In genomic region chr1:238999944-239000343, GRCh38 we compare ENCODE assay signal across 29 cellular contexts.
"Had no signal": no experiment of that assay in that cellular context is flagged by ENCODE, and none has a peak within 500 bp of the region (broad histone marks: within the 10 kb centered on the region; RNA-seq: fewer than 3 reads in every experiment).

No MANE protein-coding gene starts in this region.

- H3K27me3 ChIP-seq: hepatocyte, left lung, ovary, suprapubic skin, tibial artery, upper lobe of right lung had no signal

- H3K36me3 ChIP-seq: left lung, lower lobe of right lung, ovary, prostate gland, suprapubic skin, thoracic aorta, tibial artery, upper lobe of right lung had no signal

- H2AFZ ChIP-seq: hepatocyte had no signal

- H3K27ac ChIP-seq: hepatocyte, left lung, lower lobe of right lung, ovary, prostate gland, skin epidermis, suprapubic skin, thoracic aorta, tibial artery, upper lobe of right lung had no signal

- H3K4me2 ChIP-seq: hepatocyte had no signal

- ATAC-seq: left cardiac atrium; left lung; lower lobe of right lung; natural killer cell; right cardiac atrium; sciatic nerve; stimulated activated naive B cell treated with anti-CD40 and anti-IgM and Interleukin-4, amounts not matched to agents 10 μg/mL and 1 μg/mL and 100 μg/mL, for 72 hours; upper lobe of right lung had no signal

- H3K4me3 Mint-ChIP-seq: naive B cell; natural killer cell; stimulated activated naive B cell treated with anti-CD40 and anti-IgM and Interleukin-4, amounts not matched to agents 10 μg/mL and 1 μg/mL and 100 μg/mL, for 72 hours; stimulated activated naive CD8-positive, alpha-beta T cell treated with anti-CD3 and anti-CD28 coated beads, Interleukin-15, Interleukin-2, amounts not matched to agents 100 ng/mL and 50 ng/mL, for 24 hours had no signal

- H3K79me2 ChIP-seq: hepatocyte had no signal

- H3K4me1 ChIP-seq: left lung, lower lobe of right lung, prostate gland, suprapubic skin, tibial artery, upper lobe of right lung had no signal

- H3K4me3 ChIP-seq: hepatocyte, left lung, lower lobe of right lung, ovary, prostate gland, skin epidermis, suprapubic skin, thoracic aorta, tibial artery, upper lobe of right lung had no signal

- H3K27me3 Mint-ChIP-seq: naive B cell; stimulated activated naive B cell treated with anti-CD40 and anti-IgM and Interleukin-4, amounts not matched to agents 10 μg/mL and 1 μg/mL and 100 μg/mL, for 72 hours; stimulated activated naive CD8-positive, alpha-beta T cell treated with anti-CD3 and anti-CD28 coated beads, Interleukin-15, Interleukin-2, amounts not matched to agents 100 ng/mL and 50 ng/mL, for 24 hours had no signal

- H3K9me3 ChIP-seq: left lung, lower lobe of right lung, ovary, prostate gland, suprapubic skin, thoracic aorta, tibial artery, upper lobe of right lung had no signal

- H3K27ac Mint-ChIP-seq: naive B cell; natural killer cell; stimulated activated naive B cell treated with anti-CD40 and anti-IgM and Interleukin-4, amounts not matched to agents 10 μg/mL and 1 μg/mL and 100 μg/mL, for 72 hours; stimulated activated naive CD8-positive, alpha-beta T cell treated with anti-CD3 and anti-CD28 coated beads, Interleukin-15, Interleukin-2, amounts not matched to agents 100 ng/mL and 50 ng/mL, for 24 hours had no signal

- FAIRE-seq: keratinocyte, urothelium cell line had no signal

- H3K4me1 Mint-ChIP-seq: naive B cell; natural killer cell; stimulated activated naive B cell treated with anti-CD40 and anti-IgM and Interleukin-4, amounts not matched to agents 10 μg/mL and 1 μg/mL and 100 μg/mL, for 72 hours had no signal

- DNase-seq: kidney glomerular epithelial cell; left cardiac atrium; left lung; lower lobe of right lung; mammary epithelial cell; mesenchymal stem cell; naive B cell; natural killer cell; ovary; posterior cingulate gyrus; retina; right cardiac atrium; stimulated activated CD4-positive, alpha-beta T cell treated with anti-CD3 and anti-CD28 coated beads, Interleukin-12 subunit alpha, Interleukin-12 subunit beta, amount 100 ng/mL, for 4 hours; stimulated activated CD4-positive, alpha-beta T cell treated with anti-CD3 and anti-CD28 coated beads, Interleukin-15, amount 100 ng/mL, for 24 hours; stimulated activated CD4-positive, alpha-beta T cell treated with anti-CD3 and anti-CD28 coated beads, Interleukin-2, amount 100 ng/mL, for 24 hours; stimulated activated CD4-positive, alpha-beta T cell treated with anti-CD3 and anti-CD28 coated beads, Interleukin-4, amount 100 ng/mL, for 1 hour; stimulated activated naive B cell treated with anti-CD40 and anti-IgM and Interleukin-4, amounts not matched to agents 10 μg/mL and 1 μg/mL and 100 μg/mL, for 72 hours; tibial artery; trophoblast cell; upper lobe of right lung had no signal

- H3K36me3 Mint-ChIP-seq: naive B cell; natural killer cell; stimulated activated naive B cell treated with anti-CD40 and anti-IgM and Interleukin-4, amounts not matched to agents 10 μg/mL and 1 μg/mL and 100 μg/mL, for 72 hours had no signal
